In the genomic region with DNA sequence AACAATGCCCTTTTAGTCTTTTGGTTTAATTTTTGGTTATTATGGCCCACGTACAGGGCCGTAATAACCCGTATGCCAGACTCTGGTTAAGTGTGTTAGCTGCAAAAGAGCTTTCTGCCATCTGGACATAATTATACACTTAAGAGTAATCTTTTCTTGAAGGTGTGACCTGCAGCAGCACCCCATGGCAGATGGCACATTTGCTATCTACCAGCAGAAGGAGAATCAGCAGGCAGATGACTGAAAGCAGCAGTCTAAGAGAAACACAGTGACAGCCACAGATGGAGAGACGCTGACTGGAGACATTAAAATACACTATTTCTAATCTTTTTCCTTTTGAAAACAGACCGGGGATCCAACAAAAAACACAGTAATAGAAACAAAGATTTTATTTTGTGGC, we compare ENCODE assay signal across 22 cellular contexts. TPM values are rescaled to one million over a fixed set of nuclear protein-coding genes. Genes with fewer than 3 reads are reported as not detected.
DNase-seq lines count a peak whose midpoint lies in the region; ATAC-seq and TF ChIP-seq lines count a peak whose summit lies in the region.
"Had no signal": no experiment of that assay in that cellular context is flagged by ENCODE, and none has a peak within 500 bp of the region (broad histone marks: within the 10 kb centered on the region; RNA-seq: fewer than 3 reads in every experiment).

No MANE protein-coding gene starts in this region.

- H3K4me1 Mint-ChIP-seq in CD14-positive monocyte, result no peaks in the 10 kb centered on the region
- H3K4me1 Mint-ChIP-seq: GM23338, nephron progenitor cell had no signal

- H3K36me3 Mint-ChIP-seq in CD14-positive monocyte, result peaks cover 65 to 85% of the 10 kb centered on the region in 2 donors

- intact Hi-C loops in CD14-positive monocyte (cut with micrococcal nuclease), result no loop called here

- TF ChIP-seq CTCF in CD14-positive monocyte (IDR thresholded peaks at IDR 0.05), result no peak

- H3K27ac Mint-ChIP-seq in CD14-positive monocyte, result no peak overlapping the region
- H3K27ac Mint-ChIP-seq: GM23338, nephron progenitor cell had no signal

- no peaks in the 10 kb centered on the region for H3K9me3 Mint-ChIP-seq in CD14-positive monocyte
- H3K9me3 Mint-ChIP-seq: activated T-cell treated with anti-CD3 and anti-CD28 coated beads, Interleukin-2, amount 50 U/mL, for 72 hours; GM23338; nephron progenitor cell had no signal

- no peaks in the 10 kb centered on the region for H3K27me3 Mint-ChIP-seq in CD14-positive monocyte (ENCODE audit: low read depth in 3 of 3)

- ATAC-seq in GM18870 (IDR thresholded peaks at IDR 0.05; ENCODE audit: unreplicated experiment), result no peak
- ATAC-seq in GM21723 (IDR thresholded peaks at IDR 0.05; ENCODE audit: unreplicated experiment), result no peak
- ATAC-seq: activated T-cell treated with anti-CD3 and anti-CD28 coated beads, Interleukin-2, amount 50 U/mL, for 72 hours; foreskin keratinocyte; GM23338; stimulated activated naive CD8-positive, alpha-beta T cell treated with anti-CD3 and anti-CD28 coated beads, Interleukin-15, Interleukin-2, amounts not matched to agents 100 U/mL and 50 U/mL, for 24 hours had no signal

- H3K4me3 Mint-ChIP-seq in CD14-positive monocyte, result no peak overlapping the region
- H3K4me3 Mint-ChIP-seq: activated T-cell treated with anti-CD3 and anti-CD28 coated beads, Interleukin-2, amount 50 U/mL, for 72 hours; GM23338; nephron progenitor cell had no signal

- DNase-seq in D341Med (ENCODE audit: low spot score) (peak; percentile 84), NCI-H1092 (lab: John Stamatoyannopoulos, UW) (peak; percentile 14), NCI-H524 (lab: John Stamatoyannopoulos, UW) (peak; percentile 91 to 98), cerebellum (ENCODE audit: low spot score) (peak; percentile 46), CD14-positive monocyte (ENCODE audit: low spot score) (no peak)
- DNase-seq: activated CD4-positive, alpha-beta T cell treated with anti-CD3 and anti-CD28 coated beads, Interleukin-2, amount 50 U/mL, for 48 hours; activated T-cell treated with anti-CD3 and anti-CD28 coated beads, Interleukin-2, amount 50 U/mL, for 72 hours; dermis blood vessel endothelial cell; foreskin keratinocyte; KG1; kidney glomerular epithelial cell; MV-4-11; NCI-H345; nephron progenitor cell; posterior cingulate gyrus; stimulated activated CD4-positive, alpha-beta T cell treated with anti-CD3 and anti-CD28 coated beads, Interleukin-2, amount 100 ng/mL, for 24 hours; stimulated activated naive CD8-positive, alpha-beta T cell treated with anti-CD3 and anti-CD28 coated beads, Interleukin-15, Interleukin-2, amounts not matched to agents 100 U/mL and 50 U/mL, for 24 hours; T-helper 1 cell; tibial artery had no signal

RNA-seq across cellular contexts. Expression of a gene that starts 18.7 kb away (rescaled TPM):
- total RNA-seq in cerebellum, result 31.0 TPM
- 10 to 100 TPM; 10.5 to 14.4 TPM for polyA plus RNA-seq in CD14-positive monocyte

RNA-seq across cellular contexts. Expression of a gene that starts 22.3 kb away (rescaled TPM):
- total RNA-seq in cerebellum, result 14.2 TPM
- polyA plus RNA-seq in CD14-positive monocyte, result 10 to 100 TPM in 1 of 2 donors, 1 to 10 TPM in 1; 9.8 to 11.9 TPM
